Comparison of ENCODE assay signal across 10 cellular contexts in genomic region chr3:11300970-11301369, GRCh38. TPM values are rescaled to one million over a fixed set of nuclear protein-coding genes. Genes with fewer than 3 reads are reported as not detected.
DNase-seq lines count a peak whose midpoint lies in the region; ATAC-seq lines count a peak whose summit lies in the region.
"Had no signal": no experiment of that assay in that cellular context is flagged by ENCODE, and none has a peak within 500 bp of the region (broad histone marks: within the 10 kb centered on the region; RNA-seq: fewer than 3 reads in every experiment).

No MANE protein-coding gene starts in this region.

- peaks cover 41% of the 10 kb centered on the region for H3K36me3 Mint-ChIP-seq in effector memory CD8-positive, alpha-beta T cell (ENCODE audit: insufficient read depth)

- no peaks in the 10 kb centered on the region for H3K27me3 Mint-ChIP-seq in effector memory CD8-positive, alpha-beta T cell

- peaks cover 8 to 21% of the 10 kb centered on the region in 2 donors for H3K4me1 Mint-ChIP-seq in effector memory CD8-positive, alpha-beta T cell (ENCODE audit: low read depth in 2 of 2)

- H3K4me3 Mint-ChIP-seq in effector memory CD8-positive, alpha-beta T cell: peak overlapping the region; percentile 3 to 54

- no peaks in the 10 kb centered on the region for H3K9me3 Mint-ChIP-seq in effector memory CD8-positive, alpha-beta T cell

- peak; percentile 99 for ATAC-seq in GM18498 (IDR thresholded peaks at IDR 0.05; ENCODE audit: unreplicated experiment)
- ATAC-seq in GM21423 (IDR thresholded peaks at IDR 0.05; ENCODE audit: unreplicated experiment): peak; percentile 91
- ATAC-seq in HG03354 (IDR thresholded peaks at IDR 0.05; ENCODE audit: poor library complexity, severe bottlenecking, unreplicated experiment): peak; percentile 92
- ATAC-seq in effector memory CD8-positive, alpha-beta T cell (replicated peaks): peak; percentile 97

- H3K27ac Mint-ChIP-seq in effector memory CD8-positive, alpha-beta T cell: peak overlapping the region; percentile 75 to 92

- DNase-seq in effector memory CD8-positive, alpha-beta T cell: peak in 1 of 3 experiments; percentile 24
- no peak for DNase-seq in pons (ENCODE audit: low spot score)
- DNase-seq in dermis blood vessel endothelial cell: no peak
- DNase-seq in effector CD4-positive, alpha-beta T cell: no peak
- DNase-seq in NCI-H2107 treated with DMSO at 0.1 percent for 48 hours (lab: John Stamatoyannopoulos, UW; ENCODE audit: unreplicated experiment): no peak
- DNase-seq: esophagus squamous epithelium, Right ventricle myocardium superior had no signal

RNA-seq across cellular contexts. Expression of gene ATG7, which starts 28.8 kb away (rescaled TPM):
- total RNA-seq in dermis blood vessel endothelial cell: 80.8 and 102 TPM in 2 replicates
